ENCODE assay signal across 8 cellular contexts in the genomic region with DNA sequence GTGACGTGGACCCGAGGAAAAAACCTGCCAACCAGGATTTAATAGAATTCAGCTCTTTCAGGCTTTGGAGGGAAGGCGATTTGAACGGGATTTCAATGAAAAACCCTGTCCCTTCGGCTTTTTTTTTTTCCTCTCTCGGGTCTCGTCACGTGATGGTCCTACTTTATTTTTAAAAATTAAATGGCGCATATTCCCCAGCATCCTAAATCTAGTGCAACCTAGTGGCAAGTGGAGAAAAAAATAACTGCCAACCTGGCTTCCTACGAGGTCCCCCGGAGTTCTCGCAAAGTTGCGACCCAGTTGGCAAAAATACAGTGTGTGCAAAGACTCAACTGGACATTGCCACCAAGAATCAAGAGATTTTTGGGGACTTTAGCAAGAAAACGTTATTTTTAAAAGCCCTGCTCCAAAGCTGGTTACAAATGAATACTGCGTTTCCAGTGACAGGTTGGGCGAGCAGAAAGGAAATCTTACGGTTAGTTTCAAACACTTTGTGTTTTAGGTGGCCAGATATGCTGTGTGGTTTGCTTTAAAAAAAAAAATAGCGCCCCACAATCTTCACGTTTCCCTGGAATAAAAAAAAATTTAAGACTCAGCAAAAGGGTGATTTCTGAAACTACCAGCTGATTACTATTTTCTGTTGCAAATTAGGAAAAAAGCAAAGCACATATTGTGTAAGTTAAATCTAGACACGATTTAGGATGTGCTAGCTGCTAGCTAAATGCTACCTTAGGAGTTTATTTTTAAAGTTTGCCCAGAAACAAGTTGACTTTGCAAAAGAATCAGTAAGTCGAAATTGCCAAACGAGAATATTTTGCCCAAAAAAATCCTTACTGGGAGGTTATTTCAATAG. TPM values are rescaled to one million over a fixed set of nuclear protein-coding genes. Genes with fewer than 3 reads are reported as not detected.
DNase-seq lines count a peak whose midpoint lies in the region; ATAC-seq and TF ChIP-seq lines count a peak whose summit lies in the region.

No MANE protein-coding gene starts in this region.

- no peaks in the 10 kb centered on the region for H3K9me3 ChIP-seq in DND-41 (ENCODE audit: insufficient read depth, low read length, severe bottlenecking)

- ATAC-seq in DND-41 (ENCODE audit: insufficient read depth, low read depth) (peak; percentile 60), HG03280 (IDR thresholded peaks at IDR 0.05; ENCODE audit: unreplicated experiment) (no peak)

- peaks cover 5% of the 10 kb centered on the region for H3K36me3 Mint-ChIP-seq in activated naive CD4-positive, alpha-beta T cell treated with anti-CD3 and anti-CD28 coated beads for 36 hours (ENCODE audit: low read depth)

- H4K20me1 ChIP-seq in DND-41 (ENCODE audit: insufficient read depth, low read length), result peaks cover 11% of the 10 kb centered on the region

- H3K4me3 ChIP-seq in DND-41 (ENCODE audit: low read depth in 1 of 2, low read length in 2 of 2), result peak overlapping the region; percentile 79 to 81; a peak in 3 of 4 replicates

- H3K27ac ChIP-seq in DND-41 (ENCODE audit: low read length), result peak overlapping the region; percentile 99

- peak overlapping the region; percentile 80 for H3K4me2 ChIP-seq in DND-41 (ENCODE audit: insufficient read depth, low read length)

- H3K36me3 ChIP-seq in DND-41 (ENCODE audit: insufficient read depth, low read length), result peaks cover 7% of the 10 kb centered on the region

- H3K9ac ChIP-seq in DND-41 (ENCODE audit: low read depth, low read length), result peak overlapping the region; percentile 90

- CTCF ChIA-PET in activated naive CD4-positive, alpha-beta T cell treated with anti-CD3 and anti-CD28 coated beads for 36 hours (lab: Charles Lee), result interaction anchor here (0.6 to 1.5 kb wide), 7 partner anchors 9 to 219 kb away, joined by 3 to 5 read pairs (median 4); no protein-coding TSS in a partner anchor

- DNase-seq in DND-41 (peak; percentile 55), HT1080 (ENCODE audit: low read depth) (peak; percentile 73), NOMO-1 treated with dmso at 0.1 percent for 144 hours (lab: John Stamatoyannopoulos, UW; ENCODE audit: unreplicated experiment) (peak; percentile 38), germinal center (ENCODE audit: low spot score) (peak; percentile 14), non-pigmented ciliary epithelial cell (ENCODE audit: low read depth) (peak; percentile 13), GM10266 (ENCODE audit: extremely low spot score) (no peak)
- no peak for DNase-seq in activated naive CD4-positive, alpha-beta T cell treated with anti-CD3 and anti-CD28 coated beads for 36 hours

- peaks cover 57% of the 10 kb centered on the region for H3K4me1 Mint-ChIP-seq in activated naive CD4-positive, alpha-beta T cell treated with anti-CD3 and anti-CD28 coated beads for 36 hours (ENCODE audit: low read depth)

- TF ChIP-seq CTCF in DND-41 (IDR thresholded peaks at IDR 0.05; ENCODE audit: borderline replicate concordance, extremely low read depth, low read length, poor library complexity, severe bottlenecking), result peak; percentile 58
- no peak for TF ChIP-seq CTCF in GM10266 (IDR thresholded peaks at IDR 0.05; ENCODE audit: control insufficient read depth, insufficient read depth, low read depth, missing control alignments)

- H2AFZ ChIP-seq in DND-41 (ENCODE audit: low read depth, low read length), result peak overlapping the region; percentile 97

- intact Hi-C loops in activated naive CD4-positive, alpha-beta T cell treated with anti-CD3 and anti-CD28 coated beads for 36 hours (cut with micrococcal nuclease), result loop anchor here (1.0 to 10.0 kb wide), 8 partner anchors 8 to 629 kb away; partner anchors contain the start of gene CEP20

- H3K27me3 ChIP-seq in DND-41 (ENCODE audit: insufficient read depth, low read length, poor library complexity), result no peaks in the 10 kb centered on the region

- no peaks in the 10 kb centered on the region for H3K9me3 Mint-ChIP-seq in activated naive CD4-positive, alpha-beta T cell treated with anti-CD3 and anti-CD28 coated beads for 36 hours

- no peaks in the 10 kb centered on the region for H3K27me3 Mint-ChIP-seq in activated naive CD4-positive, alpha-beta T cell treated with anti-CD3 and anti-CD28 coated beads for 36 hours (ENCODE audit: low read depth)

- H3K4me1 ChIP-seq in DND-41 (ENCODE audit: insufficient read depth, low read length), result peaks cover 31% of the 10 kb centered on the region

- peak overlapping the region; percentile 85 for H3K4me3 Mint-ChIP-seq in activated naive CD4-positive, alpha-beta T cell treated with anti-CD3 and anti-CD28 coated beads for 36 hours

- H3K27ac Mint-ChIP-seq in activated naive CD4-positive, alpha-beta T cell treated with anti-CD3 and anti-CD28 coated beads for 36 hours, result peak overlapping the region; percentile 99

- peaks cover 44% of the 10 kb centered on the region for H3K79me2 ChIP-seq in DND-41 (ENCODE audit: insufficient read depth, low read length)

RNA-seq across cellular contexts. Expression of gene MARF1, which starts 0.7 kb away (rescaled TPM):
- total RNA-seq in HT1080 (2014; rRNA removed; shearing (Covaris generic)), result 5.2 and 9.9 TPM in 2 replicates
- 15.6 and 20.8 TPM in 2 replicates for polyA plus RNA-seq in HT1080 (2015; cell fraction: cytosol; rRNA removed)
- 32.2 and 43.4 TPM in 2 replicates for polyA plus RNA-seq in HT1080 (2015; cell fraction: nucleus; rRNA removed)
- total RNA-seq in activated naive CD4-positive, alpha-beta T cell treated with anti-CD3 and anti-CD28 coated beads for 36 hours, result 10 to 100 TPM; 72.6 to 80.2 TPM

RNA-seq across cellular contexts. Expression of gene NDE1, which starts 6.4 kb away (rescaled TPM):
- total RNA-seq in HT1080 (2014; rRNA removed; shearing (Covaris generic)), result 36.6 and 37.0 TPM in 2 replicates
- 68.9 and 69.3 TPM in 2 replicates for polyA plus RNA-seq in HT1080 (2015; cell fraction: cytosol; rRNA removed)
- polyA plus RNA-seq in HT1080 (2015; cell fraction: nucleus; rRNA removed), result 35.0 and 49.4 TPM in 2 replicates
- total RNA-seq in activated naive CD4-positive, alpha-beta T cell treated with anti-CD3 and anti-CD28 coated beads for 36 hours, result 100 to 1,000 TPM; 150 to 161 TPM

Comparison
In these comparisons a context has a peak if more than half of its experiments do, and no peak if none do; other contexts are left out.
1. DNase-seq: peak in DND-41 (single experiment), HT1080 (single experiment), NOMO-1 treated with dmso at 0.1 percent for 144 hours (single experiment), germinal center (single experiment) and non-pigmented ciliary epithelial cell (single experiment); none in activated naive CD4-positive, alpha-beta T cell treated with anti-CD3 and anti-CD28 coated beads for 36 hours (single experiment) and GM10266 (single experiment).